21 cellular contexts compared by ENCODE assay signal in genomic region chr3:180250172-180250571, GRCh38.
A peak's percentile ranks its signal among the peaks of the same experiment; 100 is the strongest.
DNase-seq lines count a peak whose midpoint lies in the region; ATAC-seq lines count a peak whose summit lies in the region.
"Had no signal": no experiment of that assay in that cellular context is flagged by ENCODE, and none has a peak within 500 bp of the region (broad histone marks: within the 10 kb centered on the region; RNA-seq: fewer than 3 reads in every experiment).

No MANE protein-coding gene starts in this region.

- ATAC-seq in GM19463 (IDR thresholded peaks at IDR 0.05; ENCODE audit: unreplicated experiment) (no peak), GM21447 (IDR thresholded peaks at IDR 0.05; ENCODE audit: unreplicated experiment) (no peak), GM21381 (IDR thresholded peaks at IDR 0.05; ENCODE audit: unreplicated experiment) (no peak)
- ATAC-seq: gastroesophageal sphincter, left ventricle myocardium superior, right lobe of liver had no signal

- peak; percentile 65 for DNase-seq in A172 (ENCODE audit: low spot score)
- peak; percentile 71 for DNase-seq in DMS53 (lab: John Stamatoyannopoulos, UW)
- DNase-seq in MG63 = peak; percentile 41
- DNase-seq in epithelial cell of prostate (ENCODE audit: low read depth, low spot score) = peak; percentile 49
- DNase-seq in NCI-H524 (lab: John Stamatoyannopoulos, UW) = no peak
- DNase-seq: activated CD4-positive, alpha-beta T cell treated with anti-CD3 and anti-CD28 coated beads, Interleukin-2, amount 10 ng/mL, durations not matched to agents 24 days and 14 days; activated CD8-positive, alpha-beta memory T cell treated with anti-CD3 and anti-CD28 coated beads, Interleukin-2, amount 50 U/mL, for 48 hours; anterior cingulate cortex; endodermal cell; H9; KG1; left ventricle myocardium superior; OCI-M1; right lobe of liver; stimulated activated CD4-positive, alpha-beta T cell treated with anti-CD3 and anti-CD28 coated beads, Interleukin-1b, Interleukin-23, amount 100 ng/mL, for 48 hours had no signal

- H3K27ac ChIP-seq in epithelial cell of prostate = peak overlapping the region; percentile 24
- H3K27ac ChIP-seq: gastroesophageal sphincter, HL-60, right lobe of liver, vagina had no signal

- H3K9me3 ChIP-seq in MG63 = no peaks in the 10 kb centered on the region
- H3K9me3 ChIP-seq: gastroesophageal sphincter, right lobe of liver, vagina had no signal

- no peaks in the 10 kb centered on the region for H3K27me3 ChIP-seq in MG63
- H3K27me3 ChIP-seq: gastroesophageal sphincter, right lobe of liver, vagina had no signal

- H3K4me3 ChIP-seq in MG63 = no peak overlapping the region
- H3K4me3 ChIP-seq: gastroesophageal sphincter, right lobe of liver, vagina had no signal

- no peaks in the 10 kb centered on the region for H3K36me3 ChIP-seq in MG63
- H3K36me3 ChIP-seq: gastroesophageal sphincter, right lobe of liver, vagina had no signal

Comparison
In these comparisons a context has a peak if more than half of its experiments do, and no peak if none do; other contexts are left out.
1. DNase-seq: peak in A172 (single experiment), DMS53 (single experiment), MG63 (single experiment) and epithelial cell of prostate (single experiment); none in NCI-H524 (0 of 2).